ENCODE assay signal across 1 cellular context in the genomic region with DNA sequence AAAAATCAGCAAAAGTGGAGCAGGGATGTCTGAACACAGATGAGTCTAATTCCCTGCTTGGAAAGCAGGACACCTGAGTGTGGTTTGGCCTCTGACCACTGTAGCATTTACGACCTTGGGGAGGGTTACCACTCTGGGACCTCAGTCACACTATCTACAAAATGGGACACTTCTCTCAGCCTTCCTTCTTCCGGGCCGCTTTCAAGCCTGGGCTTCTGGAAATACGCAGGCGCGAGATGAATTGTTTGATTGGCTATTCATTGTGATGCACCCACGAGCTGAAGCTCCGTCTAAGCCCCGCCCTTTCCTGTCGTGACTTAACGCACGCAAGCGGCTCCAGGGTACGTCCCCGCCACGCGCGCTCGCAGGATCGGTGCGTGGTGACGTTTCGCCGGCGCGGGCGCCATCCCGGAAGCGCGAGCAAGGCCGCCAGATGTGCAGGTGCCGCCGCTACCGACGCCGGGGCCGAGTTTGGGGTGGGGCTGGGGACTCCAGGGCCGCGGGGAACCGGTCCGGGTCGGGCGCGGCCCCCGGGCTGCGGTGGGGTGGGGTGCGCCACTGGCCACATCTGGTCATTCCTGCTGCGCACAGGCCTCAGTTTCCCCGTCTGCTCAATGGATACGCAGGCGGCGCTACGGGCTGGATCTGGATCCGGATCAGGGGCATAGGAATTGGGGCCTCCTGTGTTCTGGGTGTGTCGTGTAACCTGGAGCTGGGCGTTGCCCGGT.
TF ChIP-seq lines count a peak whose summit lies in the region.

A gene with protein sequence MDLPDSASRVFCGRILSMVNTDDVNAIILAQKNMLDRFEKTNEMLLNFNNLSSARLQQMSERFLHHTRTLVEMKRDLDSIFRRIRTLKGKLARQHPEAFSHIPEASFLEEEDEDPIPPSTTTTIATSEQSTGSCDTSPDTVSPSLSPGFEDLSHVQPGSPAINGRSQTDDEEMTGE (plus strand): TSS at position 397 of the 728 bp plus-strand sequence. CDS start 4,187 bp downstream, outside the sequence.

TF ChIP-seq in K562, 482 proteins besides CTCF, POLR2A, EP300 and RAD21 (continued from another document):
- TF ChIP-seq POLR2B (IDR thresholded peaks at IDR 0.05; ENCODE audit: low read depth, partially characterized antibody), result no peak
- TF ChIP-seq NFIX (CRISPR knock-in tag; IDR thresholded peaks at IDR 0.05; ENCODE audit: low read depth), result no peak
- no peak; the same call in 1 of the 2 replicates for TF ChIP-seq GATAD2B (IDR thresholded peaks at IDR 0.05; ENCODE audit: borderline replicate concordance)
- TF ChIP-seq ZKSCAN3 (CRISPR knock-in tag; IDR thresholded peaks at IDR 0.05), result no peak
- TF ChIP-seq SETDB1 (IDR thresholded peaks at IDR 0.05; ENCODE audit: low read length), result no peak
- peak; percentile 95 for TF ChIP-seq CREM (IDR thresholded peaks at IDR 0.05; ENCODE audit: low read depth)
- no peak for TF ChIP-seq LCOR (CRISPR knock-in tag; IDR thresholded peaks at IDR 0.05)
- no peak for TF ChIP-seq ARHGAP35 (IDR thresholded peaks at IDR 0.05; ENCODE audit: partially characterized antibody)
- TF ChIP-seq ZNF239 (CRISPR knock-in tag; IDR thresholded peaks at IDR 0.05), result no peak
- TF ChIP-seq UBTF (IDR thresholded peaks at IDR 0.05; ENCODE audit: borderline replicate concordance in 1 of 2, low read depth in 2 of 2, low read length in 2 of 2), result no peak
- TF ChIP-seq FOXK1 (CRISPR knock-in tag; IDR thresholded peaks at IDR 0.05; ENCODE audit: borderline replicate concordance), result peak; percentile 38; the same call in 1 of the 2 replicates
- no peak for TF ChIP-seq ZC3H11A (IDR thresholded peaks at IDR 0.05; ENCODE audit: low read depth, low read length)
- no peak for TF ChIP-seq ZFP91 (CRISPR knock-in tag; IDR thresholded peaks at IDR 0.05)
- TF ChIP-seq ZNF282 (CRISPR knock-in tag; IDR thresholded peaks at IDR 0.05), result no peak
- TF ChIP-seq, protein P1, sequence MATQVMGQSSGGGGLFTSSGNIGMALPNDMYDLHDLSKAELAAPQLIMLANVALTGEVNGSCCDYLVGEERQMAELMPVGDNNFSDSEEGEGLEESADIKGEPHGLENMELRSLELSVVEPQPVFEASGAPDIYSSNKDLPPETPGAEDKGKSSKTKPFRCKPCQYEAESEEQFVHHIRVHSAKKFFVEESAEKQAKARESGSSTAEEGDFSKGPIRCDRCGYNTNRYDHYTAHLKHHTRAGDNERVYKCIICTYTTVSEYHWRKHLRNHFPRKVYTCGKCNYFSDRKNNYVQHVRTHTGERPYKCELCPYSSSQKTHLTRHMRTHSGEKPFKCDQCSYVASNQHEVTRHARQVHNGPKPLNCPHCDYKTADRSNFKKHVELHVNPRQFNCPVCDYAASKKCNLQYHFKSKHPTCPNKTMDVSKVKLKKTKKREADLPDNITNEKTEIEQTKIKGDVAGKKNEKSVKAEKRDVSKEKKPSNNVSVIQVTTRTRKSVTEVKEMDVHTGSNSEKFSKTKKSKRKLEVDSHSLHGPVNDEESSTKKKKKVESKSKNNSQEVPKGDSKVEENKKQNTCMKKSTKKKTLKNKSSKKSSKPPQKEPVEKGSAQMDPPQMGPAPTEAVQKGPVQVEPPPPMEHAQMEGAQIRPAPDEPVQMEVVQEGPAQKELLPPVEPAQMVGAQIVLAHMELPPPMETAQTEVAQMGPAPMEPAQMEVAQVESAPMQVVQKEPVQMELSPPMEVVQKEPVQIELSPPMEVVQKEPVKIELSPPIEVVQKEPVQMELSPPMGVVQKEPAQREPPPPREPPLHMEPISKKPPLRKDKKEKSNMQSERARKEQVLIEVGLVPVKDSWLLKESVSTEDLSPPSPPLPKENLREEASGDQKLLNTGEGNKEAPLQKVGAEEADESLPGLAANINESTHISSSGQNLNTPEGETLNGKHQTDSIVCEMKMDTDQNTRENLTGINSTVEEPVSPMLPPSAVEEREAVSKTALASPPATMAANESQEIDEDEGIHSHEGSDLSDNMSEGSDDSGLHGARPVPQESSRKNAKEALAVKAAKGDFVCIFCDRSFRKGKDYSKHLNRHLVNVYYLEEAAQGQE (CRISPR knock-in tag; IDR thresholded peaks at IDR 0.05; ENCODE audit: low read depth), result no peak
- TF ChIP-seq HSF4 (CRISPR knock-in tag; IDR thresholded peaks at IDR 0.05; ENCODE audit: borderline replicate concordance), result no peak
- no peak for TF ChIP-seq SFPQ (IDR thresholded peaks at IDR 0.05; ENCODE audit: low read depth, low read length)
- no peak for TF ChIP-seq STAT5B (CRISPR knock-in tag; IDR thresholded peaks at IDR 0.05)
- no peak for TF ChIP-seq BRF1 (IDR thresholded peaks at IDR 0.05; ENCODE audit: borderline replicate concordance, extremely low read depth, insufficient read length)
- TF ChIP-seq, protein P2, sequence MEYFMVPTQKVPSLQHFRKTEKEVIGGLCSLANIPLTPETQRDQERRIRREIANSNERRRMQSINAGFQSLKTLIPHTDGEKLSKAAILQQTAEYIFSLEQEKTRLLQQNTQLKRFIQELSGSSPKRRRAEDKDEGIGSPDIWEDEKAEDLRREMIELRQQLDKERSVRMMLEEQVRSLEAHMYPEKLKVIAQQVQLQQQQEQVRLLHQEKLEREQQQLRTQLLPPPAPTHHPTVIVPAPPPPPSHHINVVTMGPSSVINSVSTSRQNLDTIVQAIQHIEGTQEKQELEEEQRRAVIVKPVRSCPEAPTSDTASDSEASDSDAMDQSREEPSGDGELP (CRISPR knock-in tag; IDR thresholded peaks at IDR 0.05; ENCODE audit: borderline replicate concordance), result peak; percentile 83
- TF ChIP-seq ZNF277 (CRISPR knock-in tag; IDR thresholded peaks at IDR 0.05; ENCODE audit: borderline replicate concordance), result no peak
- TF ChIP-seq FOS (IDR thresholded peaks at IDR 0.05; ENCODE audit: extremely low read depth, insufficient read length), result no peak
- no peak for TF ChIP-seq SAP30 (IDR thresholded peaks at IDR 0.05; ENCODE audit: borderline replicate concordance, insufficient read depth, low read depth, low read length, poor library complexity, severe bottlenecking)
- TF ChIP-seq CCNT2 (IDR thresholded peaks at IDR 0.05; ENCODE audit: borderline replicate concordance, extremely low read depth, insufficient read length, low read depth, low read length), result peak; percentile 45
- no peak for TF ChIP-seq FOXP1 (CRISPR knock-in tag; IDR thresholded peaks at IDR 0.05)
- TF ChIP-seq PATZ1 (CRISPR knock-in tag; IDR thresholded peaks at IDR 0.05; ENCODE audit: borderline replicate concordance), result no peak
- TF ChIP-seq, protein P3, sequence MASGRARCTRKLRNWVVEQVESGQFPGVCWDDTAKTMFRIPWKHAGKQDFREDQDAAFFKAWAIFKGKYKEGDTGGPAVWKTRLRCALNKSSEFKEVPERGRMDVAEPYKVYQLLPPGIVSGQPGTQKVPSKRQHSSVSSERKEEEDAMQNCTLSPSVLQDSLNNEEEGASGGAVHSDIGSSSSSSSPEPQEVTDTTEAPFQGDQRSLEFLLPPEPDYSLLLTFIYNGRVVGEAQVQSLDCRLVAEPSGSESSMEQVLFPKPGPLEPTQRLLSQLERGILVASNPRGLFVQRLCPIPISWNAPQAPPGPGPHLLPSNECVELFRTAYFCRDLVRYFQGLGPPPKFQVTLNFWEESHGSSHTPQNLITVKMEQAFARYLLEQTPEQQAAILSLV (tag; IDR thresholded peaks at IDR 0.05), result no peak
- peak; percentile 66 for TF ChIP-seq CTBP1 (IDR thresholded peaks at IDR 0.05; ENCODE audit: borderline replicate concordance)
- no peak for TF ChIP-seq ZFPM2 (CRISPR knock-in tag; IDR thresholded peaks at IDR 0.05)
- TF ChIP-seq STAT5A (IDR thresholded peaks at IDR 0.05; ENCODE audit: borderline replicate concordance, low read length), result 0 out of 2 replicates have a peak, but pooled peaks have one; percentile 20
- peak; percentile 40; the same call in 1 of the 2 replicates for TF ChIP-seq MTA2 (IDR thresholded peaks at IDR 0.05; ENCODE audit: low read depth)
- peak; percentile 99; the same call in 1 of the 2 replicates for TF ChIP-seq CBX1 (IDR thresholded peaks at IDR 0.05; ENCODE audit: low read depth)
- no peak for TF ChIP-seq RUNX1 (IDR thresholded peaks at IDR 0.05; ENCODE audit: low read depth)
- no peak for TF ChIP-seq SMARCE1 (IDR thresholded peaks at IDR 0.05)
- TF ChIP-seq PHTF2 (CRISPR knock-in tag; IDR thresholded peaks at IDR 0.05), result no peak
- no peak for TF ChIP-seq ZNF3 (CRISPR knock-in tag; IDR thresholded peaks at IDR 0.05)
